ENCODE assay signal across 16 cellular contexts in genomic region chr3:52025453-52025852, GRCh38. TPM values are rescaled to one million over a fixed set of nuclear protein-coding genes. Genes with fewer than 3 reads are reported as not detected.
DNase-seq lines count a peak whose midpoint lies in the region; ATAC-seq and TF ChIP-seq lines count a peak whose summit lies in the region.
"Had no signal": no experiment of that assay in that cellular context is flagged by ENCODE, and none has a peak within 500 bp of the region (broad histone marks: within the 10 kb centered on the region; RNA-seq: fewer than 3 reads in every experiment).

No MANE protein-coding gene starts in this region.

- no peak overlapping the region for H3K23ac ChIP-seq in IMR-90 (ENCODE audit: low read depth, low read length)

- in situ Hi-C loops in IMR-90 (cut with MboI; ENCODE audit: low sequenced_read_pairs): no loop called here

- no peaks in the 10 kb centered on the region for H3K9me3 Mint-ChIP-seq in brain
- H3K9me3 Mint-ChIP-seq: central memory CD8-positive, alpha-beta T cell had no signal

- H3K27me3 ChIP-seq in IMR-90 (ENCODE audit: control insufficient read depth, insufficient read depth, low read length) (no peaks in the 10 kb centered on the region; the same call in 1 of the 2 replicates), psoas muscle (ENCODE audit: insufficient read depth in 3 of 3, low read length in 2 of 3) (no peaks in the 10 kb centered on the region)
- H3K27me3 ChIP-seq: thyroid gland had no signal

- H3K27ac ChIP-seq in IMR-90 (ENCODE audit: insufficient read depth, low read length) (no peak overlapping the region), psoas muscle (peak overlapping the region; percentile 92)
- H3K27ac ChIP-seq: skin epidermis had no signal

- no peaks in the 10 kb centered on the region for H3K27me3 Mint-ChIP-seq in brain
- H3K27me3 Mint-ChIP-seq: central memory CD8-positive, alpha-beta T cell had no signal

- no peak overlapping the region for H3K4ac ChIP-seq in IMR-90 (ENCODE audit: low read depth, low read length)

- ATAC-seq in IMR-90 (ENCODE audit: low read depth) (no peak), psoas muscle (peak; percentile 2 to 34 (median 21)), GM19351 (IDR thresholded peaks at IDR 0.05; ENCODE audit: unreplicated experiment) (no peak)
- ATAC-seq: activated CD8-positive, alpha-beta T cell treated with anti-CD3 and anti-CD28 coated beads, Interleukin-2, amount 10 ng/mL, durations not matched to agents 7 days and 5 days; left colon had no signal

- H3K4me1 ChIP-seq in IMR-90 (ENCODE audit: control insufficient read depth, insufficient read depth, low read length) (peaks cover 10% of the 10 kb centered on the region), psoas muscle (peaks cover 74% of the 10 kb centered on the region)

- TF ChIP-seq RAD21 in IMR-90 (IDR thresholded peaks at IDR 0.05; ENCODE audit: low read length): no peak

- H3K56ac ChIP-seq in IMR-90 (ENCODE audit: extremely low read depth, insufficient read depth, low read length): no peak overlapping the region

- intact Hi-C loops in IMR-90 (cut with micrococcal nuclease) (no loop called here), psoas muscle (cut with DNase I) (loop anchor here in 1 of 2 donors (2.0 kb wide), 1 partner anchor 27 kb away; no protein-coding TSS in a partner anchor)

- no peak overlapping the region for H3K4me2 ChIP-seq in IMR-90 (ENCODE audit: low read depth, low read length)

- dilution Hi-C loops in IMR-90 (cut with HindIII; ENCODE audit: low sequenced_read_pairs, unreplicated experiment): no loop called here

- no peak overlapping the region for H3K14ac ChIP-seq in IMR-90 (replicated peaks; ENCODE audit: low read depth, low read length)

- H3K9me3 ChIP-seq in IMR-90 (ENCODE audit: control insufficient read depth, insufficient read depth, low read length) (no peaks in the 10 kb centered on the region), psoas muscle (no peaks in the 10 kb centered on the region)
- H3K9me3 ChIP-seq: thyroid gland had no signal

- no peak for TF ChIP-seq POLR2A in IMR-90 (IDR thresholded peaks at IDR 0.05; ENCODE audit: low read depth, low read length)

- H3K18ac ChIP-seq in IMR-90 (ENCODE audit: low read depth, low read length): no peak overlapping the region

- H3K4me3 Mint-ChIP-seq in brain: no peak overlapping the region
- H3K4me3 Mint-ChIP-seq: activated CD8-positive, alpha-beta T cell treated with anti-CD3 and anti-CD28 coated beads, Interleukin-2, amount 10 ng/mL, durations not matched to agents 7 days and 5 days; central memory CD8-positive, alpha-beta T cell had no signal

- H2AFZ ChIP-seq in IMR-90 (replicated peaks; ENCODE audit: low read length, poor library complexity): peak overlapping the region; percentile 59

- no TSS peak for BruUV-seq in IMR-90 (replicated peaks; lab: Mats Ljungman, UMichigan)

- no peaks in the 10 kb centered on the region for H4K20me1 ChIP-seq in IMR-90 (ENCODE audit: insufficient read depth, low read length)

- H3K4me1 Mint-ChIP-seq in brain: peaks cover 68% of the 10 kb centered on the region
- H3K4me1 Mint-ChIP-seq: central memory CD8-positive, alpha-beta T cell had no signal

- 0 out of 4 replicates have a peak overlapping the region, but pooled peaks of 1 of the 2 experiments have one; percentile 10 for H4K8ac ChIP-seq in IMR-90 (ENCODE audit: low read depth in 2 of 2, low read length in 2 of 2)

- CTCF ChIA-PET in IMR-90 (lab: Yijun Ruan, JAX): interaction anchor here (1.0 kb wide), 1 partner anchor 11 kb away, joined by 3 read pairs; no protein-coding TSS in a partner anchor

- no peak overlapping the region for H2BK20ac ChIP-seq in IMR-90 (ENCODE audit: low read depth, low read length)

- no peak overlapping the region for H2BK5ac ChIP-seq in IMR-90 (ENCODE audit: low read depth, low read length, poor library complexity, severe bottlenecking)

- no peak overlapping the region for H2BK15ac ChIP-seq in IMR-90 (ENCODE audit: low read depth, low read length)

- H3K9ac ChIP-seq in IMR-90 (ENCODE audit: low read depth, low read length): no peak overlapping the region

- H3K4me3 ChIP-seq in IMR-90 (ENCODE audit: insufficient read depth, low read depth, low read length): no peak overlapping the region
- peak overlapping the region; percentile 19 for H3K4me3 ChIP-seq in psoas muscle
- H3K4me3 ChIP-seq: GM12878, skin epidermis, thyroid gland had no signal

- H3K9me1 ChIP-seq in IMR-90 (ENCODE audit: insufficient read depth, low read length): 0 out of 2 replicates have a peak, but pooled peaks cover 14% of the 10 kb centered on the region

- H3K27ac Mint-ChIP-seq in brain: peak overlapping the region in 4 of 5 experiments; percentile 73 to 88 (median 80)

- H3K36me3 ChIP-seq in IMR-90 (ENCODE audit: control insufficient read depth, insufficient read depth, low read length) (no peaks in the 10 kb centered on the region), psoas muscle (ENCODE audit: insufficient read depth in 1 of 2, low read depth in 1 of 2) (no peaks in the 10 kb centered on the region)
- H3K36me3 ChIP-seq: thyroid gland had no signal

- no peak overlapping the region for H4K5ac ChIP-seq in IMR-90 (ENCODE audit: low read depth, low read length)

- H4K91ac ChIP-seq in IMR-90 (ENCODE audit: insufficient read depth, low read depth, low read length): no peak overlapping the region

- TF ChIP-seq CTCF in IMR-90 (conservative IDR thresholded peaks at IDR 0.05; ENCODE audit: low read depth, low read length) (no peak), brain (conservative IDR thresholded peaks at IDR 0.05) (no peak), psoas muscle (IDR thresholded peaks at IDR 0.05) (no peak)

- DNase-seq in IMR-90: no peak
- DNase-seq in psoas muscle: peak; percentile 34 to 74
- DNase-seq in HUDEP-2 (lab: John Stamatoyannopoulos, UW; ENCODE audit: unreplicated experiment in 76 of 76): no peak
- no peak for DNase-seq in HuH-7.5 (ENCODE audit: low spot score)
- DNase-seq: activated CD8-positive, alpha-beta T cell treated with anti-CD3 and anti-CD28 coated beads, Interleukin-2, amount 10 ng/mL, durations not matched to agents 7 days and 5 days; Calu3; KBM-7; left colon; NCI-H2081 treated with DMSO at 0.1 percent for 48 hours; NCI-H774 had no signal

- POLR2A ChIA-PET in IMR-90 (lab: Charles Lee; ENCODE audit: unreplicated experiment): no interaction called here

- no peaks in the 10 kb centered on the region for H3K79me1 ChIP-seq in IMR-90 (ENCODE audit: low read depth in 1 of 2, low read length in 2 of 2)

- no peak overlapping the region for H2AK5ac ChIP-seq in IMR-90 (ENCODE audit: low read depth, low read length)

- WGBS in IMR-90 (ENCODE audit: extremely low coverage in 2 of 2, insufficient read length in 1 of 2), 2 experiments: 73% methylated on average over 3 of the region's 7 CpGs; no CpG with 5 or more reads in 1 of the 2 experiments
- 21 to 37% (median 23%) methylated on average over 7 of the region's 7 CpGs for WGBS in psoas muscle, 3 donors

- H3K36me3 Mint-ChIP-seq in brain: no peaks in the 10 kb centered on the region

- peak overlapping the region; percentile 60 for H2AK9ac ChIP-seq in IMR-90 (replicated peaks; ENCODE audit: low read depth, low read length, poor library complexity)

- H2BK120ac ChIP-seq in IMR-90 (ENCODE audit: low read depth, low read length): no peak overlapping the region

TF ChIP-seq in IMR-90, 13 proteins besides CTCF, POLR2A, EP300 and RAD21 (continues in another document):
- TF ChIP-seq RCOR1 (IDR thresholded peaks at IDR 0.05; ENCODE audit: insufficient replicate concordance, low read length): no peak

RNA-seq across cellular contexts. Expression of gene RPL29, which starts 29.8 kb away (rescaled TPM):
- total RNA-seq in IMR-90 (2012; rRNA removed) (1,798 and 2,081 TPM in 2 replicates), psoas muscle (1,000 to 10,000 TPM; 1,113 to 1,294 (median 1,226) TPM)
- polyA plus RNA-seq in IMR-90 (2012; rRNA removed) (2,126 and 2,187 TPM in 2 replicates), brain (ENCODE audit: insufficient read depth, low read depth, low replicate concordance) (1,543 TPM), psoas muscle (1,000 to 10,000 TPM; 2,395 to 2,767 (median 2,598) TPM)
- polyA plus RNA-seq in IMR-90 (2012; cell fraction: cytosol; rRNA removed): 1,284 and 2,643 TPM in 2 replicates
- polyA plus RNA-seq in IMR-90 (2012; cell fraction: nucleus; rRNA removed; ENCODE audit: low replicate concordance): 510 and 968 TPM in 2 replicates

RNA-seq across cellular contexts. Expression of gene DUSP7, which starts 30.9 kb away (rescaled TPM):
- total RNA-seq in IMR-90 (2012; rRNA removed): 9.3 and 9.7 TPM in 2 replicates
- polyA plus RNA-seq in IMR-90 (2012; rRNA removed): 24.0 and 27.8 TPM in 2 replicates
- polyA plus RNA-seq in IMR-90 (2012; cell fraction: cytosol; rRNA removed): 10.9 and 26.7 TPM in 2 replicates
- polyA plus RNA-seq in IMR-90 (2012; cell fraction: nucleus; rRNA removed; ENCODE audit: low replicate concordance): 8.9 and 16.8 TPM in 2 replicates
- polyA plus RNA-seq in brain (ENCODE audit: insufficient read depth, low read depth, low replicate concordance): 15.2 TPM
- 10 to 100 TPM in 3 of 4 donors, 1 to 10 TPM in 1; 9.7 to 31.9 (median 17.1) TPM for total RNA-seq in psoas muscle
- 10 to 100 TPM in 2 of 3 donors, 1 to 10 TPM in 1; 7.4 to 27.6 (median 15.7) TPM for polyA plus RNA-seq in psoas muscle

RNA-seq across cellular contexts. Expression of gene ACY1, which starts 42.1 kb away (rescaled TPM):
- total RNA-seq in IMR-90 (2012; rRNA removed) (21.1 and 22.0 TPM in 2 replicates), psoas muscle (10 to 100 TPM; 29.4 to 56.5 (median 38.5) TPM)
- polyA plus RNA-seq in IMR-90 (2012; rRNA removed) (44.8 and 47.1 TPM in 2 replicates), brain (ENCODE audit: insufficient read depth, low read depth, low replicate concordance) (11.5 TPM), psoas muscle (10 to 100 TPM; 19.9 to 59.3 (median 25.8) TPM)
- polyA plus RNA-seq in IMR-90 (2012; cell fraction: cytosol; rRNA removed): 44.3 and 84.7 TPM in 2 replicates
- polyA plus RNA-seq in IMR-90 (2012; cell fraction: nucleus; rRNA removed; ENCODE audit: low replicate concordance): 49.3 and 84.6 TPM in 2 replicates

RNA-seq across cellular contexts. Expression of gene ABHD14A, which starts 50.6 kb away (rescaled TPM):
- total RNA-seq in IMR-90 (2012; rRNA removed): 3.1 and 3.4 TPM in 2 replicates
- polyA plus RNA-seq in IMR-90 (2012; rRNA removed): 10.0 and 12.2 TPM in 2 replicates
- 12.0 and 24.8 TPM in 2 replicates for polyA plus RNA-seq in IMR-90 (2012; cell fraction: cytosol; rRNA removed)
- 3.6 and 5.7 TPM in 2 replicates for polyA plus RNA-seq in IMR-90 (2012; cell fraction: nucleus; rRNA removed; ENCODE audit: low replicate concordance)
- polyA plus RNA-seq in brain (ENCODE audit: insufficient read depth, low read depth, low replicate concordance): 70.3 TPM
- total RNA-seq in psoas muscle: 10 to 100 TPM; 11.2 to 22.9 (median 15.4) TPM
- polyA plus RNA-seq in psoas muscle: 10 to 100 TPM; 26.4 to 40.6 (median 29.1) TPM

RNA-seq across cellular contexts. Expression of gene ABHD14B, which starts 51.6 kb away (rescaled TPM):
- total RNA-seq in IMR-90 (2012; rRNA removed): 6.4 and 7.2 TPM in 2 replicates
- polyA plus RNA-seq in IMR-90 (2012; rRNA removed): 28.3 and 30.4 TPM in 2 replicates
- polyA plus RNA-seq in IMR-90 (2012; cell fraction: cytosol; rRNA removed): 17.0 and 38.2 TPM in 2 replicates
- 29.9 and 36.0 TPM in 2 replicates for polyA plus RNA-seq in IMR-90 (2012; cell fraction: nucleus; rRNA removed; ENCODE audit: low replicate concordance)
- polyA plus RNA-seq in brain (ENCODE audit: insufficient read depth, low read depth, low replicate concordance): 39.3 TPM
- 10 to 100 TPM in 3 of 4 donors, 1 to 10 TPM in 1; 9.5 to 15.9 (median 15.5) TPM for total RNA-seq in psoas muscle
- 10 to 100 TPM; 11.7 to 24.8 (median 12.3) TPM for polyA plus RNA-seq in psoas muscle

Comparison
In these comparisons a context has a peak if more than half of its experiments do, and no peak if none do; other contexts are left out.
1. ATAC-seq: peak in psoas muscle (4 of 4); none in IMR-90 (single experiment) and GM19351 (single experiment).
2. DNase-seq: peak in psoas muscle (2 of 2); none in IMR-90 (single experiment), HUDEP-2 (0 of 76) and HuH-7.5 (single experiment).